1 cellular context compared by ENCODE assay signal in genomic region chr4:26859762-26860156, GRCh38.
TF ChIP-seq lines count a peak whose summit lies in the region.

No MANE protein-coding gene starts in this region.

TF ChIP-seq in K562, 482 proteins besides CTCF, POLR2A, EP300 and RAD21 (continued from another document):
- 0 out of 2 replicates have a peak, but pooled peaks have one; percentile 11 for TF ChIP-seq MGA (IDR thresholded peaks at IDR 0.05)
- no peak for TF ChIP-seq PRPF4 (IDR thresholded peaks at IDR 0.05; ENCODE audit: insufficient read depth, low read depth, low read length, poor library complexity, severe bottlenecking)
- TF ChIP-seq NFATC3 (IDR thresholded peaks at IDR 0.05), result no peak
